In genomic region chr22:20579273-20580120, GRCh38 we compare ENCODE assay signal across 2 cellular contexts.
TF ChIP-seq lines count a peak whose summit lies in the region.

No MANE protein-coding gene starts in this region.

TF ChIP-seq in HEK293, 187 proteins besides CTCF, POLR2A, EP300 and RAD21 (continued from another document):
- TF ChIP-seq, protein P1, sequence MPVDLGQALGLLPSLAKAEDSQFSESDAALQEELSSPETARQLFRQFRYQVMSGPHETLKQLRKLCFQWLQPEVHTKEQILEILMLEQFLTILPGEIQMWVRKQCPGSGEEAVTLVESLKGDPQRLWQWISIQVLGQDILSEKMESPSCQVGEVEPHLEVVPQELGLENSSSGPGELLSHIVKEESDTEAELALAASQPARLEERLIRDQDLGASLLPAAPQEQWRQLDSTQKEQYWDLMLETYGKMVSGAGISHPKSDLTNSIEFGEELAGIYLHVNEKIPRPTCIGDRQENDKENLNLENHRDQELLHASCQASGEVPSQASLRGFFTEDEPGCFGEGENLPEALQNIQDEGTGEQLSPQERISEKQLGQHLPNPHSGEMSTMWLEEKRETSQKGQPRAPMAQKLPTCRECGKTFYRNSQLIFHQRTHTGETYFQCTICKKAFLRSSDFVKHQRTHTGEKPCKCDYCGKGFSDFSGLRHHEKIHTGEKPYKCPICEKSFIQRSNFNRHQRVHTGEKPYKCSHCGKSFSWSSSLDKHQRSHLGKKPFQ (tag by site-specific recombination; IDR thresholded peaks at IDR 0.05): no peak
- TF ChIP-seq GLI4 (tag by site-specific recombination; IDR thresholded peaks at IDR 0.05) (no peak), HOXC10 (CRISPR knock-in tag; IDR thresholded peaks at IDR 0.05) (no peak), ZFHX2 (tag by site-specific recombination; conservative IDR thresholded peaks at IDR 0.05) (0 out of 2 replicates have a peak, but pooled peaks have one; percentile 23), ZNF335 (tag by site-specific recombination; conservative IDR thresholded peaks at IDR 0.05) (no peak), ZBTB20 (tag by site-specific recombination; IDR thresholded peaks at IDR 0.05) (no peak), ZNF10 (tag by site-specific recombination; IDR thresholded peaks at IDR 0.05) (no peak), ZNF394 (tag by site-specific recombination; IDR thresholded peaks at IDR 0.05; ENCODE audit: borderline replicate concordance) (no peak), MYNN (tag by site-specific recombination; IDR thresholded peaks at IDR 0.05; ENCODE audit: borderline replicate concordance) (no peak), ZNF24 (tag by site-specific recombination; IDR thresholded peaks at IDR 0.05) (no peak), ZIC2 (tag by site-specific recombination; IDR thresholded peaks at IDR 0.05) (peak; percentile 61), ZNF239 (tag by site-specific recombination; IDR thresholded peaks at IDR 0.05) (no peak), EGR2 (tag by site-specific recombination; IDR thresholded peaks at IDR 0.05; ENCODE audit: low read depth) (peak; percentile 48; the same call in 1 of the 2 replicates), ZNF473 (tag by site-specific recombination; IDR thresholded peaks at IDR 0.05) (no peak)
- TF ChIP-seq, protein P2, sequence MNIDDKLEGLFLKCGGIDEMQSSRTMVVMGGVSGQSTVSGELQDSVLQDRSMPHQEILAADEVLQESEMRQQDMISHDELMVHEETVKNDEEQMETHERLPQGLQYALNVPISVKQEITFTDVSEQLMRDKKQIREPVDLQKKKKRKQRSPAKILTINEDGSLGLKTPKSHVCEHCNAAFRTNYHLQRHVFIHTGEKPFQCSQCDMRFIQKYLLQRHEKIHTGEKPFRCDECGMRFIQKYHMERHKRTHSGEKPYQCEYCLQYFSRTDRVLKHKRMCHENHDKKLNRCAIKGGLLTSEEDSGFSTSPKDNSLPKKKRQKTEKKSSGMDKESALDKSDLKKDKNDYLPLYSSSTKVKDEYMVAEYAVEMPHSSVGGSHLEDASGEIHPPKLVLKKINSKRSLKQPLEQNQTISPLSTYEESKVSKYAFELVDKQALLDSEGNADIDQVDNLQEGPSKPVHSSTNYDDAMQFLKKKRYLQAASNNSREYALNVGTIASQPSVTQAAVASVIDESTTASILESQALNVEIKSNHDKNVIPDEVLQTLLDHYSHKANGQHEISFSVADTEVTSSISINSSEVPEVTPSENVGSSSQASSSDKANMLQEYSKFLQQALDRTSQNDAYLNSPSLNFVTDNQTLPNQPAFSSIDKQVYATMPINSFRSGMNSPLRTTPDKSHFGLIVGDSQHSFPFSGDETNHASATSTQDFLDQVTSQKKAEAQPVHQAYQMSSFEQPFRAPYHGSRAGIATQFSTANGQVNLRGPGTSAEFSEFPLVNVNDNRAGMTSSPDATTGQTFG (tag by site-specific recombination; IDR thresholded peaks at IDR 0.05; ENCODE audit: borderline replicate concordance): no peak
- TF ChIP-seq, protein P3, sequence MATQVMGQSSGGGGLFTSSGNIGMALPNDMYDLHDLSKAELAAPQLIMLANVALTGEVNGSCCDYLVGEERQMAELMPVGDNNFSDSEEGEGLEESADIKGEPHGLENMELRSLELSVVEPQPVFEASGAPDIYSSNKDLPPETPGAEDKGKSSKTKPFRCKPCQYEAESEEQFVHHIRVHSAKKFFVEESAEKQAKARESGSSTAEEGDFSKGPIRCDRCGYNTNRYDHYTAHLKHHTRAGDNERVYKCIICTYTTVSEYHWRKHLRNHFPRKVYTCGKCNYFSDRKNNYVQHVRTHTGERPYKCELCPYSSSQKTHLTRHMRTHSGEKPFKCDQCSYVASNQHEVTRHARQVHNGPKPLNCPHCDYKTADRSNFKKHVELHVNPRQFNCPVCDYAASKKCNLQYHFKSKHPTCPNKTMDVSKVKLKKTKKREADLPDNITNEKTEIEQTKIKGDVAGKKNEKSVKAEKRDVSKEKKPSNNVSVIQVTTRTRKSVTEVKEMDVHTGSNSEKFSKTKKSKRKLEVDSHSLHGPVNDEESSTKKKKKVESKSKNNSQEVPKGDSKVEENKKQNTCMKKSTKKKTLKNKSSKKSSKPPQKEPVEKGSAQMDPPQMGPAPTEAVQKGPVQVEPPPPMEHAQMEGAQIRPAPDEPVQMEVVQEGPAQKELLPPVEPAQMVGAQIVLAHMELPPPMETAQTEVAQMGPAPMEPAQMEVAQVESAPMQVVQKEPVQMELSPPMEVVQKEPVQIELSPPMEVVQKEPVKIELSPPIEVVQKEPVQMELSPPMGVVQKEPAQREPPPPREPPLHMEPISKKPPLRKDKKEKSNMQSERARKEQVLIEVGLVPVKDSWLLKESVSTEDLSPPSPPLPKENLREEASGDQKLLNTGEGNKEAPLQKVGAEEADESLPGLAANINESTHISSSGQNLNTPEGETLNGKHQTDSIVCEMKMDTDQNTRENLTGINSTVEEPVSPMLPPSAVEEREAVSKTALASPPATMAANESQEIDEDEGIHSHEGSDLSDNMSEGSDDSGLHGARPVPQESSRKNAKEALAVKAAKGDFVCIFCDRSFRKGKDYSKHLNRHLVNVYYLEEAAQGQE (tag by site-specific recombination; IDR thresholded peaks at IDR 0.05): no peak

TF ChIP-seq in K562, 482 proteins besides CTCF, POLR2A, EP300 and RAD21 (continued from another document):
- TF ChIP-seq ZNF561 (CRISPR knock-in tag; conservative IDR thresholded peaks at IDR 0.05) (0 out of 2 replicates have a peak, but pooled peaks have one; percentile 7), E2F4 (CRISPR knock-in tag; IDR thresholded peaks at IDR 0.05; ENCODE audit: low read depth) (0 out of 2 replicates have a peak, but pooled peaks have one; percentile 11), RBBP5 (IDR thresholded peaks at IDR 0.05; ENCODE audit: borderline replicate concordance, insufficient read depth, low read length, poor library complexity, severe bottlenecking) (peak; percentile 8), ELF4 (CRISPR knock-in tag; IDR thresholded peaks at IDR 0.05) (0 out of 2 replicates have a peak, but pooled peaks have one; percentile 28), MAZ (CRISPR knock-in tag; conservative IDR thresholded peaks at IDR 0.05 in 1 of 2, IDR thresholded peaks at IDR 0.05 in 1 of 2) (peak in 1 of 2 experiments; percentile 22; a peak in 1 of 4 replicates), TAF1 (IDR thresholded peaks at IDR 0.05; ENCODE audit: control insufficient read depth, extremely low read depth, insufficient read depth, low read length, severe bottlenecking) (no peak), CEBPG (CRISPR knock-in tag; IDR thresholded peaks at IDR 0.05) (0 out of 2 replicates have a peak, but pooled peaks have one; percentile 4), CEBPG (tag; conservative IDR thresholded peaks at IDR 0.05 in 1 of 2, IDR thresholded peaks at IDR 0.05 in 1 of 2) (no peak), ZNF165 (CRISPR knock-in tag; IDR thresholded peaks at IDR 0.05; ENCODE audit: borderline replicate concordance) (0 out of 2 replicates have a peak, but pooled peaks have one; percentile 49), SUPT5H (IDR thresholded peaks at IDR 0.05) (peak; percentile 20; the same call in 1 of the 2 replicates), ZNF143 (CRISPR knock-in tag; IDR thresholded peaks at IDR 0.05) (peak; percentile 2; the same call in 1 of the 2 replicates), RBM15 (IDR thresholded peaks at IDR 0.05; ENCODE audit: insufficient read depth, low read length) (no peak), ZBTB26 (CRISPR knock-in tag; IDR thresholded peaks at IDR 0.05) (no peak), KLF1 (tag; IDR thresholded peaks at IDR 0.05) (0 out of 2 replicates have a peak, but pooled peaks have one; percentile 20)
- TF ChIP-seq, protein P4, sequence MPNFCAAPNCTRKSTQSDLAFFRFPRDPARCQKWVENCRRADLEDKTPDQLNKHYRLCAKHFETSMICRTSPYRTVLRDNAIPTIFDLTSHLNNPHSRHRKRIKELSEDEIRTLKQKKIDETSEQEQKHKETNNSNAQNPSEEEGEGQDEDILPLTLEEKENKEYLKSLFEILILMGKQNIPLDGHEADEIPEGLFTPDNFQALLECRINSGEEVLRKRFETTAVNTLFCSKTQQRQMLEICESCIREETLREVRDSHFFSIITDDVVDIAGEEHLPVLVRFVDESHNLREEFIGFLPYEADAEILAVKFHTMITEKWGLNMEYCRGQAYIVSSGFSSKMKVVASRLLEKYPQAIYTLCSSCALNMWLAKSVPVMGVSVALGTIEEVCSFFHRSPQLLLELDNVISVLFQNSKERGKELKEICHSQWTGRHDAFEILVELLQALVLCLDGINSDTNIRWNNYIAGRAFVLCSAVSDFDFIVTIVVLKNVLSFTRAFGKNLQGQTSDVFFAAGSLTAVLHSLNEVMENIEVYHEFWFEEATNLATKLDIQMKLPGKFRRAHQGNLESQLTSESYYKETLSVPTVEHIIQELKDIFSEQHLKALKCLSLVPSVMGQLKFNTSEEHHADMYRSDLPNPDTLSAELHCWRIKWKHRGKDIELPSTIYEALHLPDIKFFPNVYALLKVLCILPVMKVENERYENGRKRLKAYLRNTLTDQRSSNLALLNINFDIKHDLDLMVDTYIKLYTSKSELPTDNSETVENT (CRISPR knock-in tag; IDR thresholded peaks at IDR 0.05): 0 out of 2 replicates have a peak, but pooled peaks have one; percentile 18
- TF ChIP-seq, protein P5, sequence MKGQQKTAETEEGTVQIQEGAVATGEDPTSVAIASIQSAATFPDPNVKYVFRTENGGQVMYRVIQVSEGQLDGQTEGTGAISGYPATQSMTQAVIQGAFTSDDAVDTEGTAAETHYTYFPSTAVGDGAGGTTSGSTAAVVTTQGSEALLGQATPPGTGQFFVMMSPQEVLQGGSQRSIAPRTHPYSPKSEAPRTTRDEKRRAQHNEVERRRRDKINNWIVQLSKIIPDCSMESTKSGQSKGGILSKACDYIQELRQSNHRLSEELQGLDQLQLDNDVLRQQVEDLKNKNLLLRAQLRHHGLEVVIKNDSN (CRISPR knock-in tag; IDR thresholded peaks at IDR 0.05): peak; percentile 31; the same call in 1 of the 2 replicates
- TF ChIP-seq, protein P6, sequence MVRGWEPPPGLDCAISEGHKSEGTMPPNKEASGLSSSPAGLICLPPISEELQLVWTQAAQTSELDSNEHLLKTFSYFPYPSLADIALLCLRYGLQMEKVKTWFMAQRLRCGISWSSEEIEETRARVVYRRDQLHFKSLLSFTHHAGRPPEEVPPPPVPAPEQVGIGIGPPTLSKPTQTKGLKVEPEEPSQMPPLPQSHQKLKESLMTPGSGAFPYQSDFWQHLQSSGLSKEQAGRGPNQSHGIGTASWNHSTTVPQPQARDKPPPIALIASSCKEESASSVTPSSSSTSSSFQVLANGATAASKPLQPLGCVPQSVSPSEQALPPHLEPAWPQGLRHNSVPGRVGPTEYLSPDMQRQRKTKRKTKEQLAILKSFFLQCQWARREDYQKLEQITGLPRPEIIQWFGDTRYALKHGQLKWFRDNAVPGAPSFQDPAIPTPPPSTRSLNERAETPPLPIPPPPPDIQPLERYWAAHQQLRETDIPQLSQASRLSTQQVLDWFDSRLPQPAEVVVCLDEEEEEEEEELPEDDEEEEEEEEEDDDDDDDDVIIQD (CRISPR knock-in tag; IDR thresholded peaks at IDR 0.05): 0 out of 2 replicates have a peak, but pooled peaks have one; percentile 60
TF ChIP-seq in K562: peak in this region for 18.
